1 cellular context compared by ENCODE assay signal in the genomic region with DNA sequence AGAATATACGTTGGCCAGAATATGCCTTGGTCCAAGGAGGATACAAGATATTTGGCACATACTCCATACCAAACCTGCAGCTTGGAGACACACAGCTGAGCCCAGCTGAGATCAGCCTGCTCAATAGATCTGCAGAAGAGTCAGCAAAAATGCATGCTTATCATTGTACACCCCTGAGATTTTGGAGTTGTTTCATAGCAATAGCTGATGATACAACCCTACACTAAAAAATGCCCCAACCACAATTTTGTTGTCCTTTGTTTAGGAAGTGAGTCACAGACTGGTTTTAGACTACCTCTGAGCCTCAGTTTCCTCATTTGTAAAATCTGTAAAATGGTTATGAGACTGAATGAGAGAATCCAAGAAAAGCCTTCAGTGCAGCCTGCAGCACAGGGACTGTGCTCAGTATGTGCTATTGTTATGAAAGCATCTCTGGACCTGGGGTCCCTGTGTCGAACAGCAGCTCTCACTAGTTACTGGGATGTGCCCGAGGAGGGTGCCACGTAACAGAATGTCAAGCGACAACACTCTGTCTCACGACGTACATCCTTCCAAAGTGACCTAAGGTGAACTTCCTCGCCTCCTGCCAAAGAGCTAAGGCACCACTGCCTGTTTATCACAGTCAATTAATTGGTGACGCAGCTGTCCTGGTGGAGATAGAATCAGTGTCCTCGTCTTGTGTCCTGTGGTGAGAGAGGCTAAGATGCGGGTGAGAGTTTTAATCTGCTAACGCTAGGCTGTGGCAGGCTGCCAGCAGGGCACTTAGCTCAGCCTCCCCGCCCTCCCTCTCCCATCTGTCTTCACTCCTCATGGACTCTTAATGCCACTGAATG.
TF ChIP-seq lines count a peak whose summit lies in the region.

No MANE protein-coding gene starts in this region.

TF ChIP-seq in WTC11, 78 proteins besides CTCF, POLR2A, EP300 and RAD21 (continued from another document):
- TF ChIP-seq, protein P1, sequence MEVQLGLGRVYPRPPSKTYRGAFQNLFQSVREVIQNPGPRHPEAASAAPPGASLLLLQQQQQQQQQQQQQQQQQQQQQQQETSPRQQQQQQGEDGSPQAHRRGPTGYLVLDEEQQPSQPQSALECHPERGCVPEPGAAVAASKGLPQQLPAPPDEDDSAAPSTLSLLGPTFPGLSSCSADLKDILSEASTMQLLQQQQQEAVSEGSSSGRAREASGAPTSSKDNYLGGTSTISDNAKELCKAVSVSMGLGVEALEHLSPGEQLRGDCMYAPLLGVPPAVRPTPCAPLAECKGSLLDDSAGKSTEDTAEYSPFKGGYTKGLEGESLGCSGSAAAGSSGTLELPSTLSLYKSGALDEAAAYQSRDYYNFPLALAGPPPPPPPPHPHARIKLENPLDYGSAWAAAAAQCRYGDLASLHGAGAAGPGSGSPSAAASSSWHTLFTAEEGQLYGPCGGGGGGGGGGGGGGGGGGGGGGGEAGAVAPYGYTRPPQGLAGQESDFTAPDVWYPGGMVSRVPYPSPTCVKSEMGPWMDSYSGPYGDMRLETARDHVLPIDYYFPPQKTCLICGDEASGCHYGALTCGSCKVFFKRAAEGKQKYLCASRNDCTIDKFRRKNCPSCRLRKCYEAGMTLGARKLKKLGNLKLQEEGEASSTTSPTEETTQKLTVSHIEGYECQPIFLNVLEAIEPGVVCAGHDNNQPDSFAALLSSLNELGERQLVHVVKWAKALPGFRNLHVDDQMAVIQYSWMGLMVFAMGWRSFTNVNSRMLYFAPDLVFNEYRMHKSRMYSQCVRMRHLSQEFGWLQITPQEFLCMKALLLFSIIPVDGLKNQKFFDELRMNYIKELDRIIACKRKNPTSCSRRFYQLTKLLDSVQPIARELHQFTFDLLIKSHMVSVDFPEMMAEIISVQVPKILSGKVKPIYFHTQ (CRISPR knock-in tag; IDR thresholded peaks at IDR 0.05), result no peak
- TF ChIP-seq ZNF263 (CRISPR knock-in tag; IDR thresholded peaks at IDR 0.05; ENCODE audit: low read depth) (no peak), ZNF232 (CRISPR knock-in tag; IDR thresholded peaks at IDR 0.05) (no peak), ATF1 (CRISPR knock-in tag; IDR thresholded peaks at IDR 0.05) (no peak), TEAD1 (CRISPR knock-in tag; IDR thresholded peaks at IDR 0.05) (no peak), ZNF317 (CRISPR knock-in tag; IDR thresholded peaks at IDR 0.05; ENCODE audit: borderline replicate concordance, low read depth) (no peak), NFATC4 (CRISPR knock-in tag; IDR thresholded peaks at IDR 0.05) (no peak), CREM (CRISPR knock-in tag; IDR thresholded peaks at IDR 0.05) (no peak), GABPB1 (CRISPR knock-in tag; IDR thresholded peaks at IDR 0.05) (no peak)
- TF ChIP-seq, protein P2, sequence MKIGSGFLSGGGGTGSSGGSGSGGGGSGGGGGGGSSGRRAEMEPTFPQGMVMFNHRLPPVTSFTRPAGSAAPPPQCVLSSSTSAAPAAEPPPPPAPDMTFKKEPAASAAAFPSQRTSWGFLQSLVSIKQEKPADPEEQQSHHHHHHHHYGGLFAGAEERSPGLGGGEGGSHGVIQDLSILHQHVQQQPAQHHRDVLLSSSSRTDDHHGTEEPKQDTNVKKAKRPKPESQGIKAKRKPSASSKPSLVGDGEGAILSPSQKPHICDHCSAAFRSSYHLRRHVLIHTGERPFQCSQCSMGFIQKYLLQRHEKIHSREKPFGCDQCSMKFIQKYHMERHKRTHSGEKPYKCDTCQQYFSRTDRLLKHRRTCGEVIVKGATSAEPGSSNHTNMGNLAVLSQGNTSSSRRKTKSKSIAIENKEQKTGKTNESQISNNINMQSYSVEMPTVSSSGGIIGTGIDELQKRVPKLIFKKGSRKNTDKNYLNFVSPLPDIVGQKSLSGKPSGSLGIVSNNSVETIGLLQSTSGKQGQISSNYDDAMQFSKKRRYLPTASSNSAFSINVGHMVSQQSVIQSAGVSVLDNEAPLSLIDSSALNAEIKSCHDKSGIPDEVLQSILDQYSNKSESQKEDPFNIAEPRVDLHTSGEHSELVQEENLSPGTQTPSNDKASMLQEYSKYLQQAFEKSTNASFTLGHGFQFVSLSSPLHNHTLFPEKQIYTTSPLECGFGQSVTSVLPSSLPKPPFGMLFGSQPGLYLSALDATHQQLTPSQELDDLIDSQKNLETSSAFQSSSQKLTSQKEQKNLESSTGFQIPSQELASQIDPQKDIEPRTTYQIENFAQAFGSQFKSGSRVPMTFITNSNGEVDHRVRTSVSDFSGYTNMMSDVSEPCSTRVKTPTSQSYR (CRISPR knock-in tag; IDR thresholded peaks at IDR 0.05), result no peak
- TF ChIP-seq, protein P3, sequence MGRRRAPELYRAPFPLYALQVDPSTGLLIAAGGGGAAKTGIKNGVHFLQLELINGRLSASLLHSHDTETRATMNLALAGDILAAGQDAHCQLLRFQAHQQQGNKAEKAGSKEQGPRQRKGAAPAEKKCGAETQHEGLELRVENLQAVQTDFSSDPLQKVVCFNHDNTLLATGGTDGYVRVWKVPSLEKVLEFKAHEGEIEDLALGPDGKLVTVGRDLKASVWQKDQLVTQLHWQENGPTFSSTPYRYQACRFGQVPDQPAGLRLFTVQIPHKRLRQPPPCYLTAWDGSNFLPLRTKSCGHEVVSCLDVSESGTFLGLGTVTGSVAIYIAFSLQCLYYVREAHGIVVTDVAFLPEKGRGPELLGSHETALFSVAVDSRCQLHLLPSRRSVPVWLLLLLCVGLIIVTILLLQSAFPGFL (CRISPR knock-in tag; IDR thresholded peaks at IDR 0.05; ENCODE audit: borderline replicate concordance), result no peak
- TF ChIP-seq, protein P4, sequence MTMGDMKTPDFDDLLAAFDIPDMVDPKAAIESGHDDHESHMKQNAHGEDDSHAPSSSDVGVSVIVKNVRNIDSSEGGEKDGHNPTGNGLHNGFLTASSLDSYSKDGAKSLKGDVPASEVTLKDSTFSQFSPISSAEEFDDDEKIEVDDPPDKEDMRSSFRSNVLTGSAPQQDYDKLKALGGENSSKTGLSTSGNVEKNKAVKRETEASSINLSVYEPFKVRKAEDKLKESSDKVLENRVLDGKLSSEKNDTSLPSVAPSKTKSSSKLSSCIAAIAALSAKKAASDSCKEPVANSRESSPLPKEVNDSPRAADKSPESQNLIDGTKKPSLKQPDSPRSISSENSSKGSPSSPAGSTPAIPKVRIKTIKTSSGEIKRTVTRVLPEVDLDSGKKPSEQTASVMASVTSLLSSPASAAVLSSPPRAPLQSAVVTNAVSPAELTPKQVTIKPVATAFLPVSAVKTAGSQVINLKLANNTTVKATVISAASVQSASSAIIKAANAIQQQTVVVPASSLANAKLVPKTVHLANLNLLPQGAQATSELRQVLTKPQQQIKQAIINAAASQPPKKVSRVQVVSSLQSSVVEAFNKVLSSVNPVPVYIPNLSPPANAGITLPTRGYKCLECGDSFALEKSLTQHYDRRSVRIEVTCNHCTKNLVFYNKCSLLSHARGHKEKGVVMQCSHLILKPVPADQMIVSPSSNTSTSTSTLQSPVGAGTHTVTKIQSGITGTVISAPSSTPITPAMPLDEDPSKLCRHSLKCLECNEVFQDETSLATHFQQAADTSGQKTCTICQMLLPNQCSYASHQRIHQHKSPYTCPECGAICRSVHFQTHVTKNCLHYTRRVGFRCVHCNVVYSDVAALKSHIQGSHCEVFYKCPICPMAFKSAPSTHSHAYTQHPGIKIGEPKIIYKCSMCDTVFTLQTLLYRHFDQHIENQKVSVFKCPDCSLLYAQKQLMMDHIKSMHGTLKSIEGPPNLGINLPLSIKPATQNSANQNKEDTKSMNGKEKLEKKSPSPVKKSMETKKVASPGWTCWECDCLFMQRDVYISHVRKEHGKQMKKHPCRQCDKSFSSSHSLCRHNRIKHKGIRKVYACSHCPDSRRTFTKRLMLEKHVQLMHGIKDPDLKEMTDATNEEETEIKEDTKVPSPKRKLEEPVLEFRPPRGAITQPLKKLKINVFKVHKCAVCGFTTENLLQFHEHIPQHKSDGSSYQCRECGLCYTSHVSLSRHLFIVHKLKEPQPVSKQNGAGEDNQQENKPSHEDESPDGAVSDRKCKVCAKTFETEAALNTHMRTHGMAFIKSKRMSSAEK (CRISPR knock-in tag; IDR thresholded peaks at IDR 0.05; ENCODE audit: borderline replicate concordance), result no peak
- TF ChIP-seq, protein P5, sequence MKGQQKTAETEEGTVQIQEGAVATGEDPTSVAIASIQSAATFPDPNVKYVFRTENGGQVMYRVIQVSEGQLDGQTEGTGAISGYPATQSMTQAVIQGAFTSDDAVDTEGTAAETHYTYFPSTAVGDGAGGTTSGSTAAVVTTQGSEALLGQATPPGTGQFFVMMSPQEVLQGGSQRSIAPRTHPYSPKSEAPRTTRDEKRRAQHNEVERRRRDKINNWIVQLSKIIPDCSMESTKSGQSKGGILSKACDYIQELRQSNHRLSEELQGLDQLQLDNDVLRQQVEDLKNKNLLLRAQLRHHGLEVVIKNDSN (CRISPR knock-in tag; IDR thresholded peaks at IDR 0.05), result no peak
- TF ChIP-seq, protein P6, sequence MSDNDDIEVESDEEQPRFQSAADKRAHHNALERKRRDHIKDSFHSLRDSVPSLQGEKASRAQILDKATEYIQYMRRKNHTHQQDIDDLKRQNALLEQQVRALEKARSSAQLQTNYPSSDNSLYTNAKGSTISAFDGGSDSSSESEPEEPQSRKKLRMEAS (CRISPR knock-in tag; IDR thresholded peaks at IDR 0.05), result no peak
